ENCODE assay signal across 18 cellular contexts in genomic region chr11:112176077-112176476, GRCh38. TPM values are rescaled to one million over a fixed set of nuclear protein-coding genes. Genes with fewer than 3 reads are reported as not detected.
DNase-seq lines count a peak whose midpoint lies in the region; ATAC-seq and TF ChIP-seq lines count a peak whose summit lies in the region.
"Had no signal": no experiment of that assay in that cellular context is flagged by ENCODE, and none has a peak within 500 bp of the region (broad histone marks: within the 10 kb centered on the region; RNA-seq: fewer than 3 reads in every experiment).

No MANE protein-coding gene starts in this region.

- peaks cover 8% of the 10 kb centered on the region; the same call in 1 of the 2 replicates for H3F3A ChIP-seq in GM23248 (ENCODE audit: insufficient read depth)

- H3K9me2 ChIP-seq in GM23248 (ENCODE audit: insufficient read depth): no peaks in the 10 kb centered on the region

- TF ChIP-seq POLR2A in ovary (IDR thresholded peaks at IDR 0.05): no peak

- H2AFZ ChIP-seq in GM23248: 0 out of 2 replicates have a peak overlapping the region, but pooled peaks have one; percentile 65
- H2AFZ ChIP-seq: neural progenitor cell had no signal

- H3K27me3 ChIP-seq in GM23248 (replicated peaks; ENCODE audit: insufficient read depth) (no peaks in the 10 kb centered on the region), ovary (no peaks in the 10 kb centered on the region)
- H3K27me3 ChIP-seq: vagina had no signal

- no peak overlapping the region for H3K4me3 ChIP-seq in GM23248
- peak overlapping the region; percentile 21 for H3K4me3 ChIP-seq in ovary

- intact Hi-C loops in left ventricle myocardium superior (cut with micrococcal nuclease) (no loop called here), ovary (cut with DNase I) (no loop called here)

- H3K9me3 ChIP-seq in GM23248 (ENCODE audit: low read depth): no peaks in the 10 kb centered on the region
- H3K9me3 ChIP-seq in ovary: no peaks in the 10 kb centered on the region
- H3K9me3 ChIP-seq: vagina had no signal

- no peak for TF ChIP-seq EP300 in ovary (IDR thresholded peaks at IDR 0.05)

- H3K27ac ChIP-seq in GM23248: no peak overlapping the region
- no peak overlapping the region for H3K27ac ChIP-seq in ovary
- H3K27ac ChIP-seq: neural progenitor cell, RWPE1 had no signal

- WGBS in GM23248 (ENCODE audit: low coverage in 1 of 2, low lambda C conversion rate in 2 of 2, missing lambda C conversion rate in 2 of 2), 2 experiments: 89 to 96% methylated on average over 1 of the region's 1 CpG
- WGBS in ovary, 3 donors: 63 to 89% (median 77%) methylated on average over 1 of the region's 1 CpG

- no peaks in the 10 kb centered on the region for H3K79me2 ChIP-seq in GM23248 (ENCODE audit: insufficient read depth)

- ATAC-seq in left ventricle myocardium superior: peak; percentile 52
- ATAC-seq in HG02852 (IDR thresholded peaks at IDR 0.05; ENCODE audit: unreplicated experiment): no peak
- no peak for ATAC-seq in HG03139 (IDR thresholded peaks at IDR 0.05; ENCODE audit: unreplicated experiment)
- no peak for ATAC-seq in GM19455 (IDR thresholded peaks at IDR 0.05; ENCODE audit: unreplicated experiment)

- H3K36me3 ChIP-seq in GM23248 (ENCODE audit: low read depth) (no peaks in the 10 kb centered on the region), ovary (no peaks in the 10 kb centered on the region)
- H3K36me3 ChIP-seq: neural progenitor cell, vagina had no signal

- H3K9ac ChIP-seq in GM23248: no peak overlapping the region
- H3K9ac ChIP-seq: neural progenitor cell had no signal

- no peak overlapping the region for H3K4me2 ChIP-seq in GM23248 (ENCODE audit: unreplicated experiment)

- TF ChIP-seq CTCF in ovary (IDR thresholded peaks at IDR 0.05): no peak

- no peaks in the 10 kb centered on the region for H4K20me1 ChIP-seq in GM23248 (ENCODE audit: insufficient read depth)

- in situ Hi-C loops in GM23248 (cut with MboI): no loop called here

- H3K4me1 ChIP-seq in GM23248 (ENCODE audit: insufficient read depth): peaks cover 28% of the 10 kb centered on the region
- peaks cover 2% of the 10 kb centered on the region for H3K4me1 ChIP-seq in ovary (ENCODE audit: insufficient read depth)
- H3K4me1 ChIP-seq: neural progenitor cell had no signal

- DNase-seq in GM23248 (no peak), amniotic epithelial cell (ENCODE audit: low read depth) (peak; percentile 97), left ventricle myocardium superior (no peak), ovary (no peak), DMS153 (lab: John Stamatoyannopoulos, UW) (no peak)
- DNase-seq: activated CD4-positive, CD25-positive, alpha-beta regulatory T cell treated with anti-CD3 and anti-CD28 coated beads, Interleukin-2, amount 50 U/mL, for 72 hours; activated naive CD4-positive, alpha-beta T cell treated with anti-CD3 and anti-CD28 coated beads, Interleukin-2, amount 10 ng/mL, durations not matched to agents 7 days and 5 days; activated T-cell treated with anti-CD3 and anti-CD28 coated beads, Interleukin-2, amount 50 U/mL, for 24 hours; islet precursor cell; KBM-7; NCI-H1694; NCI-H2171 treated with DMSO at 0.1 percent for 48 hours had no signal

RNA-seq across cellular contexts. Expression of gene BCO2, which starts 0.8 kb away (rescaled TPM):
- not detected in 2 replicates for total RNA-seq in GM23248 (2014; rRNA removed; shearing (Covaris generic))
- polyA plus RNA-seq in GM23248 (2016; fragmentation: Nextera tagmentation; extraction: Ambion mirVana): 0.25 and 0.83 TPM in 2 replicates
- total RNA-seq in left ventricle myocardium superior: 137 TPM
- 10 to 100 TPM in 1 of 7 donors, 1 to 10 TPM in 6; 2.9 to 11.7 (median 4.4) TPM for total RNA-seq in ovary
- polyA plus RNA-seq in ovary: 1 to 10 TPM; 1.2 to 3.2 TPM

RNA-seq across cellular contexts. Expression of gene TEX12, which starts 8.9 kb away (rescaled TPM):
- 0.51 and 2.2 TPM in 2 replicates for total RNA-seq in GM23248 (2014; rRNA removed; shearing (Covaris generic))
- polyA plus RNA-seq in GM23248 (2016; fragmentation: Nextera tagmentation; extraction: Ambion mirVana) (not detected in 2 replicates), ovary (under 1 TPM; 0.11 to 0.62 TPM)
- total RNA-seq in left ventricle myocardium superior (not detected), ovary (1 to 10 TPM in 1 of 7 donors, under 1 TPM in 5, not detected in 1; 0.23 to 1.3 (median 0.52) TPM)
- total RNA-seq: vagina had no signal

RNA-seq across cellular contexts. Expression of gene IL18, which starts 12.2 kb away (rescaled TPM):
- total RNA-seq in GM23248 (2014; rRNA removed; shearing (Covaris generic)): 58.8 and 62.9 TPM in 2 replicates
- 48.8 and 51.9 TPM in 2 replicates for polyA plus RNA-seq in GM23248 (2016; fragmentation: Nextera tagmentation; extraction: Ambion mirVana)
- 2.3 TPM for total RNA-seq in left ventricle myocardium superior
- total RNA-seq in ovary: 10 to 100 TPM in 1 of 7 donors, 1 to 10 TPM in 6; 1.7 to 17.1 (median 3.5) TPM
- polyA plus RNA-seq in ovary: 1 to 10 TPM; 2.2 to 7.7 TPM

RNA-seq across cellular contexts. Expression of gene PTS, which starts 50.2 kb away (rescaled TPM):
- total RNA-seq in GM23248 (2014; rRNA removed; shearing (Covaris generic)): 33.9 and 36.5 TPM in 2 replicates
- polyA plus RNA-seq in GM23248 (2016; fragmentation: Nextera tagmentation; extraction: Ambion mirVana) (100 and 108 TPM in 2 replicates), ovary (10 to 100 TPM; 18.3 to 35.5 TPM)
- total RNA-seq in left ventricle myocardium superior (25.2 TPM), ovary (10 to 100 TPM; 21.4 to 39.7 (median 26.3) TPM)

Comparison
In these comparisons a context has a peak if more than half of its experiments do, and no peak if none do; other contexts are left out.
1. RNA of gene BCO2, which starts 0.8 kb away (total RNA-seq): 137 TPM in left ventricle myocardium superior (single experiment); 2.9 to 11.7 TPM in ovary and not detected in GM23248; every median in the first group is over 10 times any median in the second.